In genomic region chr16:58127033-58127556, GRCh38 we compare ENCODE assay signal across 8 cellular contexts. TPM values are rescaled to one million over a fixed set of nuclear protein-coding genes. Genes with fewer than 3 reads are reported as not detected.
DNase-seq lines count a peak whose midpoint lies in the region; ATAC-seq and TF ChIP-seq lines count a peak whose summit lies in the region.

No MANE protein-coding gene starts in this region.

- H3K36me3 ChIP-seq in thyroid gland: no peaks in the 10 kb centered on the region

- peak; percentile 29 for TF ChIP-seq CTCF in astrocyte of the spinal cord (IDR thresholded peaks at IDR 0.05; ENCODE audit: low read depth, low read length)
- peak in 4 of 6 experiments; percentile 14 to 53 (median 39) for TF ChIP-seq CTCF in thyroid gland (IDR thresholded peaks at IDR 0.05)

- peaks cover 35 to 36% of the 10 kb centered on the region in 2 donors for H3K4me1 ChIP-seq in thyroid gland

- H3K4me3 ChIP-seq in astrocyte of the spinal cord (ENCODE audit: low read depth, low read length): peak overlapping the region; percentile 95
- H3K4me3 ChIP-seq in thyroid gland (replicated peaks in 1 of 3): no peak overlapping the region

- ATAC-seq in left lobe of liver (peak; percentile 28), HG02852 (IDR thresholded peaks at IDR 0.05; ENCODE audit: unreplicated experiment) (no peak)

- intact Hi-C loops in thyroid gland (cut with DNase I): no loop called here

- peak overlapping the region; percentile 10 to 43 (median 38) for H3K27ac ChIP-seq in thyroid gland

- in situ Hi-C loops in astrocyte of the spinal cord (cut with HindIII; ENCODE audit: low sequenced_read_pairs): no loop called here

- 9 to 12% methylated on average over 7 of the region's 7 CpGs for WGBS in thyroid gland, 2 donors

- H3K27me3 ChIP-seq in thyroid gland: no peaks in the 10 kb centered on the region

- TF ChIP-seq POLR2A in thyroid gland (IDR thresholded peaks at IDR 0.05): no peak

- no peaks in the 10 kb centered on the region for H3K9me3 ChIP-seq in thyroid gland

- peak; percentile 17 for DNase-seq in stimulated activated CD4-positive, alpha-beta T cell treated with anti-CD3 and anti-CD28 coated beads, Interleukin-4, amount 100 ng/mL, for 24 hours
- no peak for DNase-seq in stimulated activated CD4-positive, alpha-beta T cell treated with anti-CD3 and anti-CD28 coated beads, Interleukin-1b, Interleukin-23, amount 100 ng/mL, for 48 hours
- peak; percentile 52 for DNase-seq in NCI-H748 treated with DMSO at 0.1 percent for 48 hours (lab: John Stamatoyannopoulos, UW)
- peak; percentile 61 for DNase-seq in astrocyte of the spinal cord (ENCODE audit: low read depth, low spot score)
- DNase-seq in left lobe of liver (ENCODE audit: low spot score): no peak
- DNase-seq in thyroid gland: peak in 1 of 2 donors; percentile 13
- no peak for DNase-seq in GF-D8 (lab: John Stamatoyannopoulos, UW)

RNA-seq across cellular contexts. Expression of gene CFAP20, which starts 2.1 kb away (rescaled TPM):
- total RNA-seq in left lobe of liver: 19.2 TPM
- total RNA-seq in thyroid gland: 10 to 100 TPM; 34.8 to 90.2 (median 57.7) TPM

Comparison
In these comparisons a context has a peak if more than half of its experiments do, and no peak if none do; other contexts are left out.
1. DNase-seq: peak in stimulated activated CD4-positive, alpha-beta T cell treated with anti-CD3 and anti-CD28 coated beads, Interleukin-4, amount 100 ng/mL, for 24 hours (single experiment), NCI-H748 treated with DMSO at 0.1 percent for 48 hours (single experiment) and astrocyte of the spinal cord (single experiment); none in stimulated activated CD4-positive, alpha-beta T cell treated with anti-CD3 and anti-CD28 coated beads, Interleukin-1b, Interleukin-23, amount 100 ng/mL, for 48 hours (single experiment), left lobe of liver (single experiment) and GF-D8 (single experiment).